In genomic region chr17:5044630-5045029, GRCh38 we compare ENCODE assay signal across 1 cellular context.
TF ChIP-seq lines count a peak whose summit lies in the region.

No MANE protein-coding gene starts in this region.

TF ChIP-seq in GM23338, 12 proteins besides CTCF, POLR2A, EP300 and RAD21:
- TF ChIP-seq ETS1 (IDR thresholded peaks at IDR 0.05) (no peak), ZNF114 (CRISPR knock-in tag; IDR thresholded peaks at IDR 0.05) (no peak), JUNB (IDR thresholded peaks at IDR 0.05; ENCODE audit: unreplicated experiment) (no peak), EZH2phosphoT487 (IDR thresholded peaks at IDR 0.05; ENCODE audit: unreplicated experiment) (no peak), REST (IDR thresholded peaks at IDR 0.05; ENCODE audit: unreplicated experiment) (no peak), STAT1 (IDR thresholded peaks at IDR 0.05; ENCODE audit: unreplicated experiment) (no peak), CREB1 (CRISPR knock-in tag; IDR thresholded peaks at IDR 0.05; ENCODE audit: low read depth) (no peak), NANOG (IDR thresholded peaks at IDR 0.05; ENCODE audit: borderline replicate concordance) (no peak), ZNF331 (CRISPR knock-in tag; IDR thresholded peaks at IDR 0.05; ENCODE audit: low read depth) (no peak), EZH2 (IDR thresholded peaks at IDR 0.05; ENCODE audit: low read depth, unreplicated experiment) (no peak), POLR2AphosphoS5 (IDR thresholded peaks at IDR 0.05; ENCODE audit: low read depth) (no peak), ZNF462 (CRISPR knock-in tag; IDR thresholded peaks at IDR 0.05) (no peak)
